In the genomic region with DNA sequence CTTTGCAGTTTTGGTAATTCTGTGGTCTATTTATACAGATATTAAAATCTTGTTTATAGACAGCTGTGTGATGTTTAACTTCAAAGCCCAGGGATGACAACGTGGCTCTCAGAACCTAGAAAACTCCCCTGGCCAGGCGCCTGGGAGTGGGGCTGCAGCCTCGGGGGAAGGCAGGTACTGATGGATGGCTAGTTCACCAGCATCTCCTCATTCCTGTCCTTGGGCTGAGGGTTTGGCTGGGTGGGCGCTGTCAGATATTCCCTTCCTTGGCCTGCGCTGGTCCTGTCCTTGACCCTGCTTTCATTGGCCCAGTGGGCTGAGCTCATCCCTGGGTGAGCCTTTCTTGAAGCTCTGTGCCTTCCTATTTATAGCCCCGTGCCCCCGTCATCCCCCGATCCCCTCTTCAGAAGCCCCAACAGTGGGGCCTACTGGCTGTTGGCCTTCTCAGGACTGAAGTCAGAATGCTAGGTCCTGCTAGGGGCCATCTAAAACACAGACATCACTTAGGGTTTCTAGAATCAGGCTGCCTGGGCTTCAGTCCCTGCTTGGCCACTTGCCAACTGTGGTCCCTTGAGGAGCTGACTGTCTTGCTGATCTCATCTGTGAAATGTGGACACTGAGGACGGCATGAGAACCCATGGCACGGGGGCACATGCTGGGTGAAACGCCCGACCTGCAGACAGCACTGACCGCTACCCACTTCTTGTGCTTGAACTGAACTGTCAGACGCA, we compare ENCODE assay signal across 9 cellular contexts. TPM values are rescaled to one million over a fixed set of nuclear protein-coding genes. Genes with fewer than 3 reads are reported as not detected.
A peak's percentile ranks its signal among the peaks of the same experiment; 100 is the strongest.
DNase-seq lines count a peak whose midpoint lies in the region; ATAC-seq and TF ChIP-seq lines count a peak whose summit lies in the region.
"Had no signal": no experiment of that assay in that cellular context is flagged by ENCODE, and none has a peak within 500 bp of the region (broad histone marks: within the 10 kb centered on the region; RNA-seq: fewer than 3 reads in every experiment).

No MANE protein-coding gene starts in this region.

- peaks cover 38% of the 10 kb centered on the region for H3K36me3 Mint-ChIP-seq in nephron progenitor cell (ENCODE audit: low read depth)

- ATAC-seq in Right ventricle myocardium superior (ENCODE audit: poor library complexity) (peak; percentile 18), aorta (ENCODE audit: low FRiP score) (peak; percentile 3)

- TF ChIP-seq CTCF in dorsolateral prefrontal cortex (IDR thresholded peaks at IDR 0.05 in 54 of 56, conservative IDR thresholded peaks at IDR 0.05 in 2 of 56; ENCODE audit: low read depth in 1 of 56, partially characterized antibody in 56 of 56), result peak in 14 of 56 donors; percentile 4 to 58 (median 13)
- TF ChIP-seq CTCF in nephron progenitor cell (IDR thresholded peaks at IDR 0.05), result peak; percentile 16

- no peaks in the 10 kb centered on the region for H3K4me1 ChIP-seq in aorta (ENCODE audit: control insufficient read depth in 1 of 2, insufficient read depth in 2 of 2, low read length in 2 of 2)

- H3K4me3 Mint-ChIP-seq in nephron progenitor cell, result no peak overlapping the region

- 43 to 46% methylated on average over 14 of the region's 14 CpGs for WGBS in aorta, 2 donors

- H3K9me3 Mint-ChIP-seq in nephron progenitor cell, result no peaks in the 10 kb centered on the region

- H3K27me3 ChIP-seq in dorsolateral prefrontal cortex (no peaks in the 10 kb centered on the region), aorta (ENCODE audit: control insufficient read depth in 1 of 2, insufficient read depth in 2 of 2, low read length in 1 of 2) (no peaks in the 10 kb centered on the region)

- H3K36me3 ChIP-seq in aorta (ENCODE audit: control insufficient read depth in 1 of 2, insufficient read depth in 2 of 2, low read length in 1 of 2), result peaks cover 0 to 4% of the 10 kb centered on the region in 2 donors

- H3K4me3 ChIP-seq in dorsolateral prefrontal cortex (no peak overlapping the region), aorta (ENCODE audit: low read length in 2 of 2) (no peak overlapping the region)
- H3K4me3 ChIP-seq: mucosa of descending colon had no signal

- H3K9me3 ChIP-seq in aorta (ENCODE audit: control insufficient read depth, low read length), result no peaks in the 10 kb centered on the region
- H3K9me3 ChIP-seq: mucosa of descending colon had no signal

- no peaks in the 10 kb centered on the region for H3K27me3 Mint-ChIP-seq in nephron progenitor cell (ENCODE audit: low read depth, poor library complexity)

- H3K4me1 Mint-ChIP-seq in nephron progenitor cell, result peaks cover 15% of the 10 kb centered on the region

- intact Hi-C loops in Right ventricle myocardium superior (cut with DNase I) (no loop called here), cardiac septum (cut with DNase I) (loop anchor here (5.0 kb wide), 1 partner anchor 60 kb away; the partner anchor contains the start of genes DOLK and NUP188), dorsolateral prefrontal cortex (cut with DNase I) (no loop called here), aorta (cut with DNase I) (loop anchor here in 1 of 2 donors (5.0 to 10.0 kb wide), 2 partner anchors 60 to 152 kb away; partner anchors contain the start of genes DOLK and NUP188)

- peak; percentile 68 for DNase-seq in Right ventricle myocardium superior
- DNase-seq in cardiac septum (ENCODE audit: low spot score), result no peak
- peak in 1 of 10 donors; percentile 50 for DNase-seq in dorsolateral prefrontal cortex
- no peak for DNase-seq in nephron progenitor cell
- peak in 1 of 2 donors; percentile 90 for DNase-seq in aorta
- DNase-seq in NCI-H446 treated with DMSO at 0.1 percent for 48 hours (lab: John Stamatoyannopoulos, UW), result no peak
- no peak for DNase-seq in hippocampal formation (lab: John Stamatoyannopoulos, UW)
- no peak for DNase-seq in retina

- H3K27ac Mint-ChIP-seq in nephron progenitor cell, result no peak overlapping the region

- H3K27ac ChIP-seq in dorsolateral prefrontal cortex, result peak overlapping the region in 57 of 59 donors; percentile 27 to 91 (median 85)
- no peak overlapping the region for H3K27ac ChIP-seq in aorta (ENCODE audit: low read depth in 1 of 2, low read length in 2 of 2)

RNA-seq across cellular contexts. Expression of gene SH3GLB2, which starts 20.9 kb away (rescaled TPM):
- total RNA-seq in Right ventricle myocardium superior (30.8 TPM), cardiac septum (40.6 TPM), dorsolateral prefrontal cortex (100 to 1,000 TPM; 128 to 337 (median 194) TPM), aorta (100 to 1,000 TPM in 1 of 2 donors, 10 to 100 TPM in 1; 64.9 to 107 TPM)
- polyA plus RNA-seq in aorta, result 100 to 1,000 TPM in 1 of 2 donors, 10 to 100 TPM in 1; 34.4 to 232 TPM

RNA-seq across cellular contexts. Expression of gene MIGA2, which starts 29.2 kb away (rescaled TPM):
- total RNA-seq in Right ventricle myocardium superior, result 32.8 TPM
- 39.3 TPM for total RNA-seq in cardiac septum
- total RNA-seq in dorsolateral prefrontal cortex, result 10 to 100 TPM; 33.8 to 76.4 (median 47.9) TPM
- total RNA-seq in aorta, result 10 to 100 TPM; 21.8 to 28.3 TPM
- polyA plus RNA-seq in aorta, result 10 to 100 TPM in 1 of 2 donors, 1 to 10 TPM in 1; 8.5 to 32.3 TPM

RNA-seq across cellular contexts. Expression of gene NUP188, which starts 59.7 kb away (rescaled TPM):
- total RNA-seq in Right ventricle myocardium superior (21.0 TPM), cardiac septum (36.3 TPM), dorsolateral prefrontal cortex (10 to 100 TPM; 23.7 to 70.4 (median 41.1) TPM), aorta (10 to 100 TPM; 37.1 to 44.5 TPM)
- polyA plus RNA-seq in aorta, result 10 to 100 TPM in 1 of 2 donors, 1 to 10 TPM in 1; 4.9 to 14.4 TPM

RNA-seq across cellular contexts. Expression of gene DOLK, which starts 59.8 kb away (rescaled TPM):
- total RNA-seq in Right ventricle myocardium superior (6.4 TPM), cardiac septum (9.8 TPM), dorsolateral prefrontal cortex (10 to 100 TPM in 23 of 120 experiments, 1 to 10 TPM in 97; 3.6 to 13.2 (median 8.4) TPM), aorta (10 to 100 TPM in 1 of 2 donors, 1 to 10 TPM in 1; 8.4 to 10.5 TPM)
- 10 to 100 TPM in 1 of 2 donors, 1 to 10 TPM in 1; 4.3 to 10.7 TPM for polyA plus RNA-seq in aorta

Comparison
In these comparisons a context has a peak if more than half of its experiments do, and no peak if none do; other contexts are left out.
1. H3K27ac ChIP-seq: peak in dorsolateral prefrontal cortex (57 of 59); none in aorta (0 of 2).